Comparison of ENCODE assay signal across 18 cellular contexts in genomic region chr17:58278661-58279015, GRCh38. TPM values are rescaled to one million over a fixed set of nuclear protein-coding genes. Genes with fewer than 3 reads are reported as not detected.
DNase-seq lines count a peak whose midpoint lies in the region; ATAC-seq and TF ChIP-seq lines count a peak whose summit lies in the region.
"Had no signal": no experiment of that assay in that cellular context is flagged by ENCODE, and none has a peak within 500 bp of the region (broad histone marks: within the 10 kb centered on the region; RNA-seq: fewer than 3 reads in every experiment).

No MANE protein-coding gene starts in this region.

- H3K9me3 ChIP-seq in BE2C = no peaks in the 10 kb centered on the region

- peaks cover 45% of the 10 kb centered on the region for H3K27me3 Mint-ChIP-seq in activated CD8-positive, alpha-beta memory T cell treated with anti-CD3 and anti-CD28 coated beads, Interleukin-2, amount 10 ng/mL, durations not matched to agents 7 days and 5 days
- peaks cover 59% of the 10 kb centered on the region for H3K27me3 Mint-ChIP-seq in stimulated activated memory B cell treated with anti-CD40 and anti-IgM and Interleukin-4, amounts not matched to agents 10 μg/mL and 1 μg/mL and 100 μg/mL, for 72 hours

- CTCF ChIA-PET in activated CD8-positive, alpha-beta memory T cell treated with anti-CD3 and anti-CD28 coated beads, Interleukin-2, amount 10 ng/mL, durations not matched to agents 7 days and 5 days (lab: Charles Lee) = no interaction called here

- H3K27me3 ChIP-seq in BE2C = peaks cover 12% of the 10 kb centered on the region

- peak overlapping the region; percentile 15 for H3K4me3 ChIP-seq in epithelial cell of proximal tubule (ENCODE audit: low read depth, low read length)
- H3K4me3 ChIP-seq in BE2C (ENCODE audit: low read depth, low read length) = no peak overlapping the region
- H3K4me3 ChIP-seq: SK-N-MC had no signal

- no peak for ATAC-seq in activated CD8-positive, alpha-beta memory T cell treated with anti-CD3 and anti-CD28 coated beads, Interleukin-2, amount 10 ng/mL, durations not matched to agents 7 days and 5 days
- no peak for ATAC-seq in stimulated activated memory B cell treated with anti-CD40 and anti-IgM and Interleukin-4, amounts not matched to agents 10 μg/mL and 1 μg/mL and 100 μg/mL, for 72 hours

- no peaks in the 10 kb centered on the region for H3K36me3 ChIP-seq in BE2C

- peaks cover 9% of the 10 kb centered on the region for H3K4me1 Mint-ChIP-seq in activated CD8-positive, alpha-beta memory T cell treated with anti-CD3 and anti-CD28 coated beads, Interleukin-2, amount 10 ng/mL, durations not matched to agents 7 days and 5 days
- H3K4me1 Mint-ChIP-seq in stimulated activated memory B cell treated with anti-CD40 and anti-IgM and Interleukin-4, amounts not matched to agents 10 μg/mL and 1 μg/mL and 100 μg/mL, for 72 hours = peaks cover under 1% of the 10 kb centered on the region

- H3K4me1 ChIP-seq in BE2C = no peaks in the 10 kb centered on the region
- H3K4me1 ChIP-seq: parathyroid adenoma had no signal

- H3K9me3 Mint-ChIP-seq in activated CD8-positive, alpha-beta memory T cell treated with anti-CD3 and anti-CD28 coated beads, Interleukin-2, amount 10 ng/mL, durations not matched to agents 7 days and 5 days (ENCODE audit: low read depth) = no peaks in the 10 kb centered on the region
- H3K9me3 Mint-ChIP-seq in stimulated activated memory B cell treated with anti-CD40 and anti-IgM and Interleukin-4, amounts not matched to agents 10 μg/mL and 1 μg/mL and 100 μg/mL, for 72 hours = no peaks in the 10 kb centered on the region
- H3K9me3 Mint-ChIP-seq: activated B cell treated with CpG ODN at 0.5 μM for 24 hours had no signal

- no peak overlapping the region for H3K4me3 Mint-ChIP-seq in activated CD8-positive, alpha-beta memory T cell treated with anti-CD3 and anti-CD28 coated beads, Interleukin-2, amount 10 ng/mL, durations not matched to agents 7 days and 5 days
- no peak overlapping the region for H3K4me3 Mint-ChIP-seq in stimulated activated memory B cell treated with anti-CD40 and anti-IgM and Interleukin-4, amounts not matched to agents 10 μg/mL and 1 μg/mL and 100 μg/mL, for 72 hours
- H3K4me3 Mint-ChIP-seq: activated B cell treated with CpG ODN at 0.5 μM for 24 hours, brain had no signal

- TF ChIP-seq CTCF in epithelial cell of proximal tubule (conservative IDR thresholded peaks at IDR 0.05; ENCODE audit: low read depth, low read length) (no peak), BE2C (IDR thresholded peaks at IDR 0.05; ENCODE audit: low read depth, low read length) (no peak)

- DNase-seq in activated CD8-positive, alpha-beta memory T cell treated with anti-CD3 and anti-CD28 coated beads, Interleukin-2, amount 10 ng/mL, durations not matched to agents 7 days and 5 days = peak; percentile 26
- DNase-seq in activated CD8-positive, alpha-beta memory T cell treated with anti-CD3 and anti-CD28 coated beads, Interleukin-2, amount 50 U/mL, for 4 hours = no peak
- DNase-seq in epithelial cell of proximal tubule (ENCODE audit: low read depth) = no peak
- DNase-seq in medulla oblongata (ENCODE audit: extremely low spot score) = peak; percentile 26
- DNase-seq in BE2C = no peak
- DNase-seq in iPS-NIHi7 (ENCODE audit: extremely low spot score) = no peak
- DNase-seq in ureter (ENCODE audit: low spot score) = no peak
- DNase-seq: activated B cell treated with CpG ODN at 0.5 μM for 24 hours; EL; islet precursor cell; NCI-H526 treated with DMSO at 0.1 percent for 48 hours; stimulated activated CD4-positive, alpha-beta T cell treated with anti-CD3 and anti-CD28 coated beads, Interleukin-2, amount 100 ng/mL, for 48 hours had no signal

- no peaks in the 10 kb centered on the region for H3K36me3 Mint-ChIP-seq in activated CD8-positive, alpha-beta memory T cell treated with anti-CD3 and anti-CD28 coated beads, Interleukin-2, amount 10 ng/mL, durations not matched to agents 7 days and 5 days
- no peaks in the 10 kb centered on the region for H3K36me3 Mint-ChIP-seq in stimulated activated memory B cell treated with anti-CD40 and anti-IgM and Interleukin-4, amounts not matched to agents 10 μg/mL and 1 μg/mL and 100 μg/mL, for 72 hours
- H3K36me3 Mint-ChIP-seq: brain had no signal

- H3K27ac Mint-ChIP-seq in activated CD8-positive, alpha-beta memory T cell treated with anti-CD3 and anti-CD28 coated beads, Interleukin-2, amount 10 ng/mL, durations not matched to agents 7 days and 5 days = no peak overlapping the region
- H3K27ac Mint-ChIP-seq in stimulated activated memory B cell treated with anti-CD40 and anti-IgM and Interleukin-4, amounts not matched to agents 10 μg/mL and 1 μg/mL and 100 μg/mL, for 72 hours = no peak overlapping the region
- H3K27ac Mint-ChIP-seq: activated B cell treated with CpG ODN at 0.5 μM for 24 hours had no signal

RNA-seq across cellular contexts. Expression of gene MPO, which starts 2.1 kb away (rescaled TPM):
- total RNA-seq in activated CD8-positive, alpha-beta memory T cell treated with anti-CD3 and anti-CD28 coated beads, Interleukin-2, amount 10 ng/mL, durations not matched to agents 7 days and 5 days = under 1 TPM in 1 of 2 experiments, not detected in 1; 0.09 TPM
- total RNA-seq in epithelial cell of proximal tubule = not detected in 2 replicates
- polyA plus RNA-seq in BE2C (2012; ENCODE audit: insufficient read depth, insufficient read length, low read depth) = not detected
- 0.23 TPM for total RNA-seq in ureter
- total RNA-seq: activated B cell treated with CpG ODN at 0.5 μM for 24 hours had no signal
- polyA plus RNA-seq: AG04450 had no signal

RNA-seq across cellular contexts. Expression of gene LPO, which starts 40.3 kb away (rescaled TPM):
- not detected for total RNA-seq in activated CD8-positive, alpha-beta memory T cell treated with anti-CD3 and anti-CD28 coated beads, Interleukin-2, amount 10 ng/mL, durations not matched to agents 7 days and 5 days
- not detected in 2 replicates for total RNA-seq in epithelial cell of proximal tubule
- not detected for polyA plus RNA-seq in BE2C (2012; ENCODE audit: insufficient read depth, insufficient read length, low read depth)
- total RNA-seq in ureter = not detected
- total RNA-seq: activated B cell treated with CpG ODN at 0.5 μM for 24 hours had no signal
- polyA plus RNA-seq: AG04450, esophagus had no signal

RNA-seq across cellular contexts. Expression of gene TSPOAP1, which starts 50.0 kb away (rescaled TPM):
- total RNA-seq in activated CD8-positive, alpha-beta memory T cell treated with anti-CD3 and anti-CD28 coated beads, Interleukin-2, amount 10 ng/mL, durations not matched to agents 7 days and 5 days = 10 to 100 TPM; 25.6 to 66.3 TPM
- total RNA-seq in epithelial cell of proximal tubule (0.87 and 3.5 TPM in 2 replicates), ureter (21.0 TPM)
- 3.1 TPM for polyA plus RNA-seq in BE2C (2012; ENCODE audit: insufficient read depth, insufficient read length, low read depth)

RNA-seq across cellular contexts. Expression of gene MKS1, which starts 59.6 kb away (rescaled TPM):
- 10 to 100 TPM; 17.8 to 18.2 TPM for total RNA-seq in activated CD8-positive, alpha-beta memory T cell treated with anti-CD3 and anti-CD28 coated beads, Interleukin-2, amount 10 ng/mL, durations not matched to agents 7 days and 5 days
- 10.9 and 16.1 TPM in 2 replicates for total RNA-seq in epithelial cell of proximal tubule
- polyA plus RNA-seq in BE2C (2012; ENCODE audit: insufficient read depth, insufficient read length, low read depth) = 25.2 TPM
- total RNA-seq in ureter = 28.7 TPM

Comparison
In these comparisons a context has a peak if more than half of its experiments do, and no peak if none do; other contexts are left out.
1. DNase-seq: peak in activated CD8-positive, alpha-beta memory T cell treated with anti-CD3 and anti-CD28 coated beads, Interleukin-2, amount 10 ng/mL, durations not matched to agents 7 days and 5 days (single experiment) and medulla oblongata (single experiment); none in activated CD8-positive, alpha-beta memory T cell treated with anti-CD3 and anti-CD28 coated beads, Interleukin-2, amount 50 U/mL, for 4 hours (single experiment), epithelial cell of proximal tubule (single experiment), BE2C (single experiment), iPS-NIHi7 (single experiment) and ureter (single experiment).